Comparison of ENCODE assay signal across 1 cellular context in the genomic region with DNA sequence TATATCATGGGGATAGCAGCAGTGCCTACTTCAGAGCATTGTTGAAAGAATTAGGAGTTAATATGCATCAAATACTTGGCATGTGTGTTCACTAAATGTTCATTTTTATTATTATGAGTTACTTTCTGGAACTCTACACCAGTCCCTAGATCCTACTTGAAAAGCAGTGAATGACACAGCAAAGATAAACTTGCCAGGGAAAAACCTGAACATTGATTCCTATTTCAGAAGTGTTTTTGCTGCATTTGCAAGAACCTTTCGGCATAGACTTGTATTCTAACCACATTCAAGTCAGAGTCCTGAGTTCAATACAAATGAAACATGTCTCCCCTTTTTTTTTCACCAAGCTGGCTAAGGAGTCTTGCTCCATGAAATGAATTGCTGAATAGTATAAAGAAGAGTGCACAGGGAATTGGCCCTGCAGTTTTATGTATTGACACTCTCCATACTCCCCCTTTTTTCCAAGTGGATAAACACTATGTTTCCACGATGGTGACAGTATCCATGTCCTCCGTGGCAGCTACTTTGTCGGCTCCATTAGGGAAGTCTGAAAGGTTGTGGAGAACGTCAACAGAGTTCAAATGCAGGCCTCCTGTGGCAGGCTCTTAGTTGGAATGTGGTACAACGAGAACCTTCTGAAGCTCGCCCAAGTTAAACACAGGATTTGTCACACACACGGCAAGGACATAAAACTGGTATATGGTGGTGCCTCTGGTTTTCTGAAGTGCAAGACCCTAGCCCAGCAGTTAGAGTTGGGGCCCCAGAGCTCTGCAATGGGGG.
TF ChIP-seq lines count a peak whose summit lies in the region.

No MANE protein-coding gene starts in this region.

TF ChIP-seq in IMR-90, 13 proteins besides CTCF, POLR2A, EP300 and RAD21 (continued from another document):
- TF ChIP-seq RCOR1 (IDR thresholded peaks at IDR 0.05; ENCODE audit: insufficient replicate concordance, low read length) (no peak), FOS (IDR thresholded peaks at IDR 0.05; ENCODE audit: low read depth, low read length) (no peak), RFX5 (IDR thresholded peaks at IDR 0.05; ENCODE audit: low read depth, low read length) (no peak)
- TF ChIP-seq, protein P1, sequence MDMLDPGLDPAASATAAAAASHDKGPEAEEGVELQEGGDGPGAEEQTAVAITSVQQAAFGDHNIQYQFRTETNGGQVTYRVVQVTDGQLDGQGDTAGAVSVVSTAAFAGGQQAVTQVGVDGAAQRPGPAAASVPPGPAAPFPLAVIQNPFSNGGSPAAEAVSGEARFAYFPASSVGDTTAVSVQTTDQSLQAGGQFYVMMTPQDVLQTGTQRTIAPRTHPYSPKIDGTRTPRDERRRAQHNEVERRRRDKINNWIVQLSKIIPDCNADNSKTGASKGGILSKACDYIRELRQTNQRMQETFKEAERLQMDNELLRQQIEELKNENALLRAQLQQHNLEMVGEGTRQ (IDR thresholded peaks at IDR 0.05; ENCODE audit: low read depth, low read length): no peak
- TF ChIP-seq, protein P2, sequence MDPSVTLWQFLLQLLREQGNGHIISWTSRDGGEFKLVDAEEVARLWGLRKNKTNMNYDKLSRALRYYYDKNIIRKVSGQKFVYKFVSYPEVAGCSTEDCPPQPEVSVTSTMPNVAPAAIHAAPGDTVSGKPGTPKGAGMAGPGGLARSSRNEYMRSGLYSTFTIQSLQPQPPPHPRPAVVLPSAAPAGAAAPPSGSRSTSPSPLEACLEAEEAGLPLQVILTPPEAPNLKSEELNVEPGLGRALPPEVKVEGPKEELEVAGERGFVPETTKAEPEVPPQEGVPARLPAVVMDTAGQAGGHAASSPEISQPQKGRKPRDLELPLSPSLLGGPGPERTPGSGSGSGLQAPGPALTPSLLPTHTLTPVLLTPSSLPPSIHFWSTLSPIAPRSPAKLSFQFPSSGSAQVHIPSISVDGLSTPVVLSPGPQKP (IDR thresholded peaks at IDR 0.05; ENCODE audit: borderline replicate concordance, low read depth, low read length): no peak
